Comparison of ENCODE assay signal across 2 cellular contexts in the genomic region with DNA sequence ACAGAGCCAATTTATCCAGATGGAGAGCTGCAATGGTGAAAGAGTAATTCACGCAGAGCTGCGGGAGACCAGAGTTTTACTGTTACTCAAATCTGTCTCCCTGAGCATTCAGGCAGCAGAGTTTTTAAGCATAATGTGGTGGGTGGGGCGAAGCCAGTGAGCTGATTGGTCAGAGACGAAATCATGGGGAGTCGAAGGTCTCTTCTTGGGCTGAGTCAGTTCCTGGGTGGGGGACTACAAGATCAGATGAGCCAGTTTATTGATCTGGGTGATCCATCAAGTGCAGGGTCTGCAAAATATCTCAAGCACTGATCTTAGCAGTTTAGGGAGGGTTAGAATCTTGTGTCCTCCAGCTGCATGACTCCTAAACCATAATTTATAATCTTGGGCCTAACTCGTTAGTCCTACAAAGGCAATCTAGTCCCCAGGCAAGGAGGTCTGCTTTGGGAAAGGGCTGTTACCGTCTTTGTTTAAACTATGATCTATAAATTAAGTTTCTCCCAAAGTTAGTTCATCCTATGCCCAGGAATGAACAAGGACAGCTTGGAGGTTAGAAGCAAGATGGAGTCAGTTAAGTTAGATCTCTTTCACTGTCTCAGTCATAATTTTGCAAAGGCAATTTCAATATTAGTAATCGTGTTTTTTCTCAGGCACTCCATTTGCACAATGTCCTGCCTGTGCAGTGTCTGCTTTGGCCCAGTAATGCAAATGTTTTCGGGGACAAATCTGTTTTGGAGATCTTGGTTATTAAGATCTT.
TF ChIP-seq lines count a peak whose summit lies in the region.

No MANE protein-coding gene starts in this region.

TF ChIP-seq in SK-N-SH, 30 proteins besides CTCF, POLR2A, EP300 and RAD21 (continued from another document):
- no peak for TF ChIP-seq USF2 (IDR thresholded peaks at IDR 0.05; ENCODE audit: borderline replicate concordance, low read depth, low read length)
- TF ChIP-seq ZBTB33 (IDR thresholded peaks at IDR 0.05; ENCODE audit: borderline replicate concordance, low read depth): no peak
- no peak for TF ChIP-seq FOXJ3 (CRISPR knock-in tag; IDR thresholded peaks at IDR 0.05)

TF ChIP-seq in SK-N-SH treated with all-trans-retinoic acid at 6 μM for 48 hours, 23 proteins besides CTCF, POLR2A, EP300 and RAD21 (continued from another document):
- TF ChIP-seq CSRNP3 (CRISPR knock-in tag; IDR thresholded peaks at IDR 0.05) (no peak), TOX (CRISPR knock-in tag; IDR thresholded peaks at IDR 0.05; ENCODE audit: borderline replicate concordance) (no peak), BACH2 (CRISPR knock-in tag; IDR thresholded peaks at IDR 0.05; ENCODE audit: borderline replicate concordance) (no peak), PPARA (CRISPR knock-in tag; IDR thresholded peaks at IDR 0.05; ENCODE audit: borderline replicate concordance) (no peak), ARNTL (CRISPR knock-in tag; IDR thresholded peaks at IDR 0.05; ENCODE audit: borderline replicate concordance, low read depth) (no peak), ZFP3 (CRISPR knock-in tag; IDR thresholded peaks at IDR 0.05) (no peak), RARB (CRISPR knock-in tag; IDR thresholded peaks at IDR 0.05) (no peak), ISL1 (CRISPR knock-in tag; IDR thresholded peaks at IDR 0.05) (no peak)
- TF ChIP-seq, protein P1, sequence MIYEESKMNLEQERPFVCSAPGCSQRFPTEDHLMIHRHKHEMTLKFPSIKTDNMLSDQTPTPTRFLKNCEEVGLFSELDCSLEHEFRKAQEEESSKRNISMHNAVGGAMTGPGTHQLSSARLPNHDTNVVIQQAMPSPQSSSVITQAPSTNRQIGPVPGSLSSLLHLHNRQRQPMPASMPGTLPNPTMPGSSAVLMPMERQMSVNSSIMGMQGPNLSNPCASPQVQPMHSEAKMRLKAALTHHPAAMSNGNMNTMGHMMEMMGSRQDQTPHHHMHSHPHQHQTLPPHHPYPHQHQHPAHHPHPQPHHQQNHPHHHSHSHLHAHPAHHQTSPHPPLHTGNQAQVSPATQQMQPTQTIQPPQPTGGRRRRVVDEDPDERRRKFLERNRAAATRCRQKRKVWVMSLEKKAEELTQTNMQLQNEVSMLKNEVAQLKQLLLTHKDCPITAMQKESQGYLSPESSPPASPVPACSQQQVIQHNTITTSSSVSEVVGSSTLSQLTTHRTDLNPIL (CRISPR knock-in tag; IDR thresholded peaks at IDR 0.05; ENCODE audit: low read depth): no peak
TF ChIP-seq in SK-N-SH treated with all-trans-retinoic acid at 6 μM for 48 hours: peak in this region for 0.
